ENCODE assay signal across 9 cellular contexts in the genomic region with DNA sequence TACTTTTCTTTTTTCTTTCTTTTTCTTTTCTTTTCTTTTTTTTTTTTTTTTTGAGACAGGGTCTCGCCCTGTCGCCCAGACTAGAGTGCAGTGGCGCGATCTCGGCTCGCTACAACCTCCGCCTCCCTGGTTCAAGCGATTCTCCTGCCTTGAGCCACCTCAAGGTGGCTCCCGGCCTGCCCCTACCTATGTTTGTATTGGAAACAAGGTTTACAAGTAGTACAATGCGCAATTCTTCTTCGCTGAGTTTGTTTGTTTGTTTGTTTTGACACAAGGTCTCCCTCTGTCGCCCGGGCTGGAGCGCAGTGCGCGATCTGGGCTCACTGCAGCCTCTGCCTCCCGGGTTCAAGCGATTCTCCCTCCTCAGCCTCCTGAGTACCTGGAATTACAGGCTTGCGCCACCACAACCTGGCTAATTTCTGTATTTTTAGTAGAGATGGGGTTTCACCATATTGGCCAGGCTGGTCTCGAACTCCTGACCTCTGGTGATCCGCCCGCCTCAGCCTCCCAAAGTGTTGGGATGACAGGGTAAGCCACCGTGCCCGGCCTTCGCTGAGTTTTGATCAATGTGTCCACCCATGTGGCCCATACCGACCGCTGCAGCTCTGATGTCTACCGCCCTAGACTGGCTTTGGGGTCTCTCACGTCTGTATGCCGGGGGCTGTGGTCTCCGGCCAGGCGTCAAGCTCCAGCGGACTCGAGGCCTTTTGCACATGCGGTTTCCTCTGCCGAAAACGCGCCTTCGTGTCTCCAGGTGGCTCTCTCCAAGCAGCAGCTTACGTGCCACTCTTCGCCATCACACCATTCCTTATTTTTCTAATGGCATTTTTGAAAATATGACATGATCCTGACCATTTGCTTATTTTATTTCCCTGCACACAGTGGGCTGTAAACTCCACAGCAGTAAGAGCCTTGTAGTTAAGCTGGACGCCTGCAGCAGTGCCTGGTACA. TPM values are rescaled to one million over a fixed set of nuclear protein-coding genes. Genes with fewer than 3 reads are reported as not detected.
DNase-seq lines count a peak whose midpoint lies in the region; ATAC-seq and TF ChIP-seq lines count a peak whose summit lies in the region.
"Had no signal": no experiment of that assay in that cellular context is flagged by ENCODE, and none has a peak within 500 bp of the region (broad histone marks: within the 10 kb centered on the region; RNA-seq: fewer than 3 reads in every experiment).

No MANE protein-coding gene starts in this region.

- ATAC-seq in GM18520 (IDR thresholded peaks at IDR 0.05; ENCODE audit: unreplicated experiment), result no peak
- no peak for ATAC-seq in esophagus mucosa
- no peak for ATAC-seq in body of pancreas

- peaks cover 0 to 50% (median 0%) of the 10 kb centered on the region in 4 donors for H3K27me3 ChIP-seq in esophagus squamous epithelium
- peaks cover 11 to 38% (median 18%) of the 10 kb centered on the region in 3 donors for H3K27me3 ChIP-seq in sigmoid colon
- H3K27me3 ChIP-seq in body of pancreas, result no peaks in the 10 kb centered on the region

- TF ChIP-seq CTCF in GM12865 (IDR thresholded peaks at IDR 0.05; ENCODE audit: insufficient read depth, low read depth, low read length, missing control alignments) (no peak), OCI-LY7 (conservative IDR thresholded peaks at IDR 0.05; ENCODE audit: low read length) (peak; percentile 50), esophagus squamous epithelium (IDR thresholded peaks at IDR 0.05) (no peak), sigmoid colon (IDR thresholded peaks at IDR 0.05) (no peak), body of pancreas (IDR thresholded peaks at IDR 0.05) (peak in 1 of 7 experiments; percentile 23)

- TF ChIP-seq POLR2A in esophagus squamous epithelium (IDR thresholded peaks at IDR 0.05) (no peak), sigmoid colon (IDR thresholded peaks at IDR 0.05) (no peak), body of pancreas (IDR thresholded peaks at IDR 0.05) (no peak)

- POLR2A ChIA-PET in OCI-LY7 (lab: Charles Lee), result interaction anchor here (1.5 kb wide), 1 partner anchor 10 kb away, joined by 7 read pairs; no protein-coding TSS in a partner anchor

- BruUV-seq in OCI-LY7 (replicated peaks; lab: Mats Ljungman, UMichigan), result no TSS peak

- H3K36me3 ChIP-seq in OCI-LY7 (ENCODE audit: insufficient read depth, low read length) (no peaks in the 10 kb centered on the region), esophagus squamous epithelium (no peaks in the 10 kb centered on the region), sigmoid colon (no peaks in the 10 kb centered on the region), body of pancreas (replicated peaks in 1 of 2; ENCODE audit: insufficient read depth in 1 of 2, low read depth in 2 of 2) (no peaks in the 10 kb centered on the region)

- no peaks in the 10 kb centered on the region for H4K20me1 ChIP-seq in OCI-LY7 (ENCODE audit: insufficient read depth, low read length)

- peak overlapping the region; percentile 13; the same call in 1 of the 2 replicates for H3K4me3 ChIP-seq in GM12865 (ENCODE audit: low read depth, low read length)
- peak overlapping the region; percentile 70 for H3K4me3 ChIP-seq in OCI-LY7 (ENCODE audit: low read depth, low read length, poor library complexity, severe bottlenecking)
- peak overlapping the region in 3 of 4 donors; percentile 33 to 62 (median 46) for H3K4me3 ChIP-seq in esophagus squamous epithelium
- H3K4me3 ChIP-seq in sigmoid colon, result peak overlapping the region in 2 of 4 donors; percentile 14 to 25
- H3K4me3 ChIP-seq in body of pancreas, result no peak overlapping the region

- DNase-seq in GM12865 (ENCODE audit: low read depth) (no peak), OCI-LY7 (ENCODE audit: low spot score) (peak; percentile 49), esophagus squamous epithelium (lab: John Stamatoyannopoulos, UW) (no peak), sigmoid colon (no peak), AG20443 (ENCODE audit: low spot score) (no peak), body of pancreas (no peak)

- peak overlapping the region; percentile 66 for H2AFZ ChIP-seq in OCI-LY7 (ENCODE audit: low read length)

- H3K4me1 ChIP-seq in OCI-LY7 (ENCODE audit: insufficient read depth, low read length, poor library complexity, severe bottlenecking), result peaks cover 35% of the 10 kb centered on the region
- H3K4me1 ChIP-seq in esophagus squamous epithelium, result peaks cover 32 to 57% (median 37%) of the 10 kb centered on the region in 3 donors
- H3K4me1 ChIP-seq in sigmoid colon, result peaks cover 0 to 64% (median 59%) of the 10 kb centered on the region in 4 donors
- peaks cover 32% of the 10 kb centered on the region for H3K4me1 ChIP-seq in body of pancreas

- WGBS in esophagus squamous epithelium, 2 donors, result 53 to 55% methylated on average over 31 to 35 of the region's 42 CpGs
- 52% methylated on average over 42 of the region's 42 CpGs for WGBS in sigmoid colon, 2 donors
- 64 to 66% methylated on average over 38 to 42 of the region's 42 CpGs for WGBS in body of pancreas, 2 donors

- CTCF ChIA-PET in OCI-LY7 (lab: Charles Lee; ENCODE audit: unreplicated experiment), result interaction anchor here (0.6 to 1.2 kb wide), 2 partner anchors 27 to 34 kb away, joined by 3 read pairs; no protein-coding TSS in a partner anchor

- no peaks in the 10 kb centered on the region for H3K79me2 ChIP-seq in OCI-LY7 (ENCODE audit: insufficient read depth, low read depth, low read length)

- H3K27ac ChIP-seq in OCI-LY7 (ENCODE audit: low read depth, low read length, poor library complexity, severe bottlenecking) (peak overlapping the region; percentile 66), esophagus squamous epithelium (peak overlapping the region; percentile 3 to 84 (median 64)), sigmoid colon (peak overlapping the region; percentile 76 to 83 (median 79)), body of pancreas (no peak overlapping the region)

- no peaks in the 10 kb centered on the region for H3K9me2 ChIP-seq in OCI-LY7 (ENCODE audit: insufficient read depth, low read length)

- intact Hi-C loops in OCI-LY7 (cut with micrococcal nuclease; ENCODE audit: unreplicated experiment) (loop anchor here (1.0 to 5.0 kb wide), 3 partner anchors 15 to 248 kb away; no protein-coding TSS in a partner anchor), esophagus squamous epithelium (cut with DNase I) (no loop called here), sigmoid colon (cut with DNase I) (loop anchor here (1.0 to 2.0 kb wide), 2 partner anchors 15 to 45 kb away; partner anchors contain the start of gene CTDNEP1), body of pancreas (cut with DNase I) (no loop called here)

- TF ChIP-seq EP300 in sigmoid colon (IDR thresholded peaks at IDR 0.05), result no peak

- H3K9me3 ChIP-seq in OCI-LY7 (ENCODE audit: low read length) (no peaks in the 10 kb centered on the region), esophagus squamous epithelium (no peaks in the 10 kb centered on the region), sigmoid colon (no peaks in the 10 kb centered on the region), body of pancreas (no peaks in the 10 kb centered on the region)

- peak overlapping the region; percentile 78 for H3K4me2 ChIP-seq in OCI-LY7 (ENCODE audit: low read length)

RNA-seq across cellular contexts. Expression of gene YBX2, which starts 1.1 kb away (rescaled TPM):
- 9.8 and 12.8 TPM in 2 replicates for total RNA-seq in OCI-LY7 (2014; rRNA removed; shearing (Covaris generic))
- total RNA-seq in OCI-LY7 (2022), result 6.7 and 11.8 TPM in 2 replicates
- 1 to 10 TPM in 3 of 4 donors, under 1 TPM in 1; 0.44 to 3.8 (median 2.3) TPM for total RNA-seq in esophagus squamous epithelium
- total RNA-seq in sigmoid colon, result 1 to 10 TPM in 3 of 4 donors, under 1 TPM in 1; 0.28 to 2.5 (median 1.5) TPM
- polyA plus RNA-seq in sigmoid colon, result 10 to 100 TPM in 2 of 3 donors, 1 to 10 TPM in 1; 4.8 to 37.6 (median 20.1) TPM
- total RNA-seq in esophagus mucosa, result 0.96 TPM
- 1 to 10 TPM in 1 of 2 donors, under 1 TPM in 1; 0.26 to 1.3 TPM for total RNA-seq in body of pancreas
- total RNA-seq: mononuclear cell had no signal

RNA-seq across cellular contexts. Expression of gene EIF5A, which starts 11.9 kb away (rescaled TPM):
- 491 and 519 TPM in 2 replicates for total RNA-seq in OCI-LY7 (2014; rRNA removed; shearing (Covaris generic))
- total RNA-seq in OCI-LY7 (2022) (692 and 803 TPM in 2 replicates), esophagus squamous epithelium (100 to 1,000 TPM; 324 to 543 (median 394) TPM), sigmoid colon (100 to 1,000 TPM; 104 to 156 (median 125) TPM), esophagus mucosa (623 TPM), body of pancreas (100 to 1,000 TPM in 1 of 2 donors, 10 to 100 TPM in 1; 97.0 to 134 TPM)
- 100 to 1,000 TPM; 315 to 603 (median 403) TPM for polyA plus RNA-seq in sigmoid colon

RNA-seq across cellular contexts. Expression of gene SLC2A4, which starts 14.0 kb away (rescaled TPM):
- 0.49 and 0.63 TPM in 2 replicates for total RNA-seq in OCI-LY7 (2014; rRNA removed; shearing (Covaris generic))
- 0.30 and 0.61 TPM in 2 replicates for total RNA-seq in OCI-LY7 (2022)
- total RNA-seq in esophagus squamous epithelium, result 10 to 100 TPM in 1 of 4 donors, 1 to 10 TPM in 2, under 1 TPM in 1; 0.83 to 21.7 (median 2.5) TPM
- total RNA-seq in sigmoid colon, result 100 to 1,000 TPM in 2 of 4 donors, 10 to 100 TPM in 2; 72.9 to 127 (median 94.7) TPM
- polyA plus RNA-seq in sigmoid colon, result 1 to 10 TPM in 2 of 3 donors, under 1 TPM in 1; 0.60 to 7.9 (median 2.8) TPM
- total RNA-seq in esophagus mucosa, result 0.68 TPM
- 10 to 100 TPM in 1 of 2 donors, 1 to 10 TPM in 1; 1.3 to 10.5 TPM for total RNA-seq in body of pancreas
- total RNA-seq: mononuclear cell had no signal

RNA-seq across cellular contexts. Expression of gene GPS2, which starts 19.7 kb away (rescaled TPM):
- total RNA-seq in OCI-LY7 (2014; rRNA removed; shearing (Covaris generic)), result 70.4 and 70.5 TPM in 2 replicates
- total RNA-seq in OCI-LY7 (2022) (75.0 and 80.8 TPM in 2 replicates), esophagus squamous epithelium (10 to 100 TPM; 40.9 to 80.7 (median 70.5) TPM), sigmoid colon (100 to 1,000 TPM in 1 of 4 donors, 10 to 100 TPM in 3; 82.3 to 114 (median 85.4) TPM), esophagus mucosa (38.9 TPM), body of pancreas (10 to 100 TPM; 71.9 to 75.8 TPM)
- 100 to 1,000 TPM in 1 of 3 donors, 10 to 100 TPM in 2; 67.9 to 113 (median 77.2) TPM for polyA plus RNA-seq in sigmoid colon

RNA-seq across cellular contexts. Expression of gene CLDN7, which starts 33.2 kb away (rescaled TPM):
- 0.28 TPM in 1 of 2 replicates, not detected in the other for total RNA-seq in OCI-LY7 (2014; rRNA removed; shearing (Covaris generic))
- total RNA-seq in OCI-LY7 (2022) (0.32 and 0.65 TPM in 2 replicates), esophagus squamous epithelium (100 to 1,000 TPM; 172 to 411 (median 208) TPM), sigmoid colon (1 to 10 TPM in 3 of 4 donors, not detected in 1; 1.1 to 2.6 (median 1.9) TPM), esophagus mucosa (279 TPM), body of pancreas (10 to 100 TPM; 72.9 to 92.3 TPM)
- 100 to 1,000 TPM; 181 to 963 (median 332) TPM for polyA plus RNA-seq in sigmoid colon

Comparison
In these comparisons a context has a peak if more than half of its experiments do, and no peak if none do; other contexts are left out.
1. H3K4me3 ChIP-seq: peak in GM12865 (single experiment), OCI-LY7 (single experiment) and esophagus squamous epithelium (3 of 4); none in body of pancreas (0 of 2).
2. H3K27ac ChIP-seq: peak in OCI-LY7 (single experiment), esophagus squamous epithelium (4 of 4) and sigmoid colon (4 of 4); none in body of pancreas (0 of 4).
3. intact Hi-C loops: an anchor here in OCI-LY7 (1.0 to 5.0 kb wide) and sigmoid colon (1.0 to 2.0 kb wide); none called in esophagus squamous epithelium and body of pancreas.